26 cellular contexts compared by ENCODE assay signal in genomic region chr22:39374801-39375200, GRCh38.
"Had no signal": no experiment of that assay in that cellular context is flagged by ENCODE, and none has a peak within 500 bp of the region (broad histone marks: within the 10 kb centered on the region; RNA-seq: fewer than 3 reads in every experiment).

No MANE protein-coding gene starts in this region.

- FAIRE-seq: small intestine had no signal

- H3K27ac ChIP-seq: neutrophil, parathyroid adenoma, psoas muscle, sigmoid colon, stomach, thoracic aorta, thyroid gland, tibial nerve, upper lobe of left lung, vagina had no signal

- H3K79me2 ChIP-seq: parathyroid adenoma had no signal

- H3K9me3 ChIP-seq: neutrophil, ovary, psoas muscle, sigmoid colon, thyroid gland, upper lobe of left lung, vagina had no signal

- ATAC-seq: naive thymus-derived CD8-positive, alpha-beta T cell; psoas muscle; right cardiac atrium; stimulated activated effector memory CD8-positive, alpha-beta T cell treated with anti-CD3 and anti-CD28 coated beads, Interleukin-12 subunit alpha, Interleukin-12 subunit beta, amount 100 ng/mL, for 72 hours; stimulated activated naive B cell treated with anti-CD40 and anti-IgM and Interleukin-4, amounts not matched to agents 10 μg/mL and 1 μg/mL and 100 μg/mL, for 72 hours had no signal

- H2AFZ ChIP-seq: parathyroid adenoma had no signal

- H3K27me3 ChIP-seq: neutrophil, ovary, sigmoid colon, stomach, thyroid gland, tibial nerve, upper lobe of left lung, vagina had no signal

- DNase-seq: naive B cell; naive thymus-derived CD8-positive, alpha-beta T cell; nephron progenitor cell; nucleus accumbens; ovary; posterior cingulate gyrus; right cardiac atrium; sigmoid colon; small intestine; stimulated activated CD4-positive, alpha-beta T cell treated with anti-CD3 and anti-CD28 coated beads, Interleukin-15, amount 100 ng/mL, for 24 hours; stimulated activated CD4-positive, alpha-beta T cell treated with anti-CD3 and anti-CD28 coated beads, Interleukin-2, amount 100 ng/mL, for 24 hours; stimulated activated CD4-positive, alpha-beta T cell treated with anti-CD3 and anti-CD28 coated beads, Interleukin-2, amount 100 ng/mL, for 48 hours; stimulated activated CD4-positive, alpha-beta T cell treated with anti-CD3 and anti-CD28 coated beads, Interleukin-4, amount 100 ng/mL, for 24 hours; stimulated activated naive B cell treated with anti-CD40 and anti-IgM and Interleukin-4, amounts not matched to agents 10 μg/mL and 1 μg/mL and 100 μg/mL, for 72 hours; stimulated activated naive CD4-positive, alpha-beta T cell treated with Interleukin-2 at 50 U/mL for 16 hours; stomach; thyroid gland; trophoblast cell had no signal

- H3K4me1 ChIP-seq: parathyroid adenoma, psoas muscle, sigmoid colon, stomach, thyroid gland, tibial nerve, upper lobe of left lung, vagina had no signal

- H3K36me3 ChIP-seq: ovary, thyroid gland had no signal

- H3K9ac ChIP-seq: parathyroid adenoma had no signal

- H3K4me3 ChIP-seq: ovary, psoas muscle, sigmoid colon, stomach, thoracic aorta, thyroid gland, tibial nerve, upper lobe of left lung, vagina had no signal
